Comparison of ENCODE assay signal across 1 cellular context in genomic region chr5:78592735-78593386, GRCh38.
TF ChIP-seq lines count a peak whose summit lies in the region.

No MANE protein-coding gene starts in this region.

TF ChIP-seq in WTC11, 78 proteins besides CTCF, POLR2A, EP300 and RAD21 (continued from another document):
- no peak for TF ChIP-seq PREB (CRISPR knock-in tag; IDR thresholded peaks at IDR 0.05; ENCODE audit: borderline replicate concordance)
- TF ChIP-seq ZNF512 (CRISPR knock-in tag; IDR thresholded peaks at IDR 0.05; ENCODE audit: borderline replicate concordance) = no peak
- no peak for TF ChIP-seq USF2 (CRISPR knock-in tag; IDR thresholded peaks at IDR 0.05)
- TF ChIP-seq ZNF416 (CRISPR knock-in tag; IDR thresholded peaks at IDR 0.05) = no peak
- TF ChIP-seq E2F5 (CRISPR knock-in tag; IDR thresholded peaks at IDR 0.05) = no peak
TF ChIP-seq in WTC11: peak in this region for 0.
